Comparison of ENCODE assay signal across 17 cellular contexts in the genomic region with DNA sequence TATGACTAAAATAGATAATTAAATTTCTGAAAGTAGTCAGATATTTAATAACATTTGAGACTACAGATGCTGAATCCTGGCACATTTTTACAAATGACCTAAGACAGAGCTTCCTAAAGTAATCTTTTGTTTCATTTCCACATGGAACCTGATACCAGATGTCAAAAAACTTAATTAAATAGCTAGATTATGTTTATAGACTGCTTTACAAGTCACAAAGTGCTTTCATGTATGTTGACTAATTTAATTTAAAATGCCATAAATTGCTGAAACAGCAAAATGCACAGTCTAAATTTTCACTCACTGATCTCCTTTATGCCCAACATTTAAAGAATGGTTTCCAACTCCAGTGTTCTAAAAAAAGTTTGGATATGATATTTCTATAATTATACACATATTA.
DNase-seq lines count a peak whose midpoint lies in the region; ATAC-seq, FAIRE-seq and TF ChIP-seq lines count a peak whose summit lies in the region.
"Had no signal": no experiment of that assay in that cellular context is flagged by ENCODE, and none has a peak within 500 bp of the region (broad histone marks: within the 10 kb centered on the region; RNA-seq: fewer than 3 reads in every experiment).

No MANE protein-coding gene starts in this region.

- no peaks in the 10 kb centered on the region for H3K27me3 ChIP-seq in IMR-90 (ENCODE audit: control insufficient read depth, insufficient read depth, low read length)
- no peaks in the 10 kb centered on the region for H3K27me3 ChIP-seq in H1 (replicated peaks in 1 of 4; ENCODE audit: control insufficient read depth in 3 of 4, extremely low read depth in 1 of 4, insufficient read depth in 3 of 4, low read length in 3 of 4)

- no peak overlapping the region for H3K4me2 ChIP-seq in IMR-90 (ENCODE audit: low read depth, low read length)
- no peak overlapping the region for H3K4me2 ChIP-seq in H1 (ENCODE audit: insufficient read depth in 1 of 2, low read depth in 2 of 2, low read length in 2 of 2)
- H3K4me2 ChIP-seq in OCI-LY7 (ENCODE audit: low read length): no peak overlapping the region
- H3K4me2 ChIP-seq: BLaER1 had no signal

- CTCF ChIA-PET in IMR-90 (lab: Yijun Ruan, JAX) (no interaction called here), H1 (lab: Charles Lee; ENCODE audit: partially characterized antibody) (no interaction called here), OCI-LY7 (lab: Charles Lee; ENCODE audit: unreplicated experiment) (no interaction called here)

- DNase-seq in IMR-90: no peak
- no peak for DNase-seq in H1 (ENCODE audit: low read depth in 1 of 2, low spot score in 2 of 2)
- no peak for DNase-seq in OCI-LY7 (ENCODE audit: low spot score)
- no peak for DNase-seq in NCI-H187 treated with DMSO at 0.1 percent for 48 hours (lab: John Stamatoyannopoulos, UW)
- DNase-seq in GM20000 (ENCODE audit: low spot score): no peak
- DNase-seq: Caco-2; CD4-positive, CD25-positive, alpha-beta regulatory T cell; CD8-positive, alpha-beta T cell; DMS153; DND-41; GM23248; H9 had no signal

- no peaks in the 10 kb centered on the region for H3K4me1 ChIP-seq in IMR-90 (ENCODE audit: control insufficient read depth, insufficient read depth, low read length)
- no peaks in the 10 kb centered on the region for H3K4me1 ChIP-seq in H1 (replicated peaks in 1 of 4; ENCODE audit: control insufficient read depth in 3 of 4, insufficient read depth in 4 of 4, low read length in 3 of 4)
- no peaks in the 10 kb centered on the region for H3K4me1 ChIP-seq in OCI-LY7 (ENCODE audit: insufficient read depth, low read length, poor library complexity, severe bottlenecking)
- H3K4me1 ChIP-seq: BLaER1, Caco-2 had no signal

- H2BK120ac ChIP-seq in IMR-90 (ENCODE audit: low read depth, low read length) (no peak overlapping the region), H1 (replicated peaks; ENCODE audit: low read depth, low read length) (no peak overlapping the region)

- no peak overlapping the region for H3K14ac ChIP-seq in IMR-90 (replicated peaks; ENCODE audit: low read depth, low read length)
- no peak overlapping the region for H3K14ac ChIP-seq in H1 (ENCODE audit: insufficient read length)

- intact Hi-C loops in IMR-90 (cut with micrococcal nuclease): no loop called here
- intact Hi-C loops in OCI-LY7 (cut with micrococcal nuclease; ENCODE audit: unreplicated experiment): no loop called here

- TF ChIP-seq CTCF in IMR-90 (conservative IDR thresholded peaks at IDR 0.05; ENCODE audit: low read depth, low read length) (no peak), H1 (IDR thresholded peaks at IDR 0.05; ENCODE audit: control extremely low read depth in 1 of 3, insufficient read depth in 1 of 3, low read depth in 1 of 3, low read length in 3 of 3) (no peak), OCI-LY7 (conservative IDR thresholded peaks at IDR 0.05; ENCODE audit: low read length) (no peak), GM20000 (IDR thresholded peaks at IDR 0.05; ENCODE audit: extremely low read depth, missing control alignments) (no peak)

- TF ChIP-seq RAD21 in IMR-90 (IDR thresholded peaks at IDR 0.05; ENCODE audit: low read length) (no peak), H1 (IDR thresholded peaks at IDR 0.05 in 1 of 2, conservative IDR thresholded peaks at IDR 0.05 in 1 of 2; ENCODE audit: low read depth in 2 of 2, low read length in 2 of 2) (no peak)

- H3K9me1 ChIP-seq in IMR-90 (ENCODE audit: insufficient read depth, low read length): no peaks in the 10 kb centered on the region

- H2BK5ac ChIP-seq in IMR-90 (ENCODE audit: low read depth, low read length, poor library complexity, severe bottlenecking): no peak overlapping the region
- H2BK5ac ChIP-seq in H1 (ENCODE audit: low read depth, low read length): no peak overlapping the region

- TF ChIP-seq POLR2A in IMR-90 (IDR thresholded peaks at IDR 0.05; ENCODE audit: low read depth, low read length): no peak
- no peak for TF ChIP-seq POLR2A in H1 (IDR thresholded peaks at IDR 0.05; ENCODE audit: control extremely low read depth in 1 of 2, low read depth in 2 of 2, low read length in 2 of 2)

- no peaks in the 10 kb centered on the region for H3K9me2 ChIP-seq in OCI-LY7 (ENCODE audit: insufficient read depth, low read length)

- H2BK20ac ChIP-seq in IMR-90 (ENCODE audit: low read depth, low read length): no peak overlapping the region
- no peak overlapping the region for H2BK20ac ChIP-seq in H1 (ENCODE audit: low read length)

- no peak overlapping the region for H3K56ac ChIP-seq in IMR-90 (ENCODE audit: extremely low read depth, insufficient read depth, low read length)
- H3K56ac ChIP-seq in H1 (replicated peaks; ENCODE audit: insufficient read length, low read depth, low read length): no peak overlapping the region

- no peak for ATAC-seq in IMR-90 (ENCODE audit: low read depth)
- ATAC-seq in SK-N-SH treated with all-trans-retinoic acid at 6 μM for 48 hours: no peak
- ATAC-seq: CD8-positive, alpha-beta T cell; HCT116 had no signal

- no peak overlapping the region for H2BK12ac ChIP-seq in H1 (ENCODE audit: low read depth, low read length)

- H4K20me1 ChIP-seq in IMR-90 (ENCODE audit: insufficient read depth, low read length) (no peaks in the 10 kb centered on the region), H1 (replicated peaks in 1 of 2; ENCODE audit: control insufficient read depth in 1 of 2, insufficient read depth in 2 of 2, low read length in 2 of 2) (no peaks in the 10 kb centered on the region), OCI-LY7 (ENCODE audit: insufficient read depth, low read length) (no peaks in the 10 kb centered on the region)
- H4K20me1 ChIP-seq: BLaER1 had no signal

- H3K79me2 ChIP-seq in H1 (ENCODE audit: control insufficient read depth in 1 of 2, insufficient read depth in 2 of 2, low read length in 2 of 2): no peaks in the 10 kb centered on the region
- H3K79me2 ChIP-seq in OCI-LY7 (ENCODE audit: insufficient read depth, low read depth, low read length): no peaks in the 10 kb centered on the region

- H3K18ac ChIP-seq in IMR-90 (ENCODE audit: low read depth, low read length) (no peak overlapping the region), H1 (ENCODE audit: extremely low read depth, low read length) (no peak overlapping the region)

- H4K5ac ChIP-seq in IMR-90 (ENCODE audit: low read depth, low read length) (no peak overlapping the region), H1 (ENCODE audit: insufficient read length, low read depth, low read length) (no peak overlapping the region)

- H3K4me3 ChIP-seq in IMR-90 (ENCODE audit: insufficient read depth, low read depth, low read length) (no peak overlapping the region), H1 (ENCODE audit: extremely low read depth in 1 of 4, insufficient read depth in 2 of 4, low read depth in 3 of 4, low read length in 4 of 4) (no peak overlapping the region), OCI-LY7 (ENCODE audit: low read depth, low read length, poor library complexity, severe bottlenecking) (no peak overlapping the region)
- H3K4me3 ChIP-seq: BLaER1, GM23248 had no signal

- H3K27ac ChIP-seq in IMR-90 (ENCODE audit: insufficient read depth, low read length) (no peak overlapping the region), H1 (ENCODE audit: low read depth, low read length) (no peak overlapping the region), OCI-LY7 (ENCODE audit: low read depth, low read length, poor library complexity, severe bottlenecking) (no peak overlapping the region)
- H3K27ac ChIP-seq: BLaER1, C4-2B, GM23248 had no signal

- H4K91ac ChIP-seq in IMR-90 (ENCODE audit: insufficient read depth, low read depth, low read length) (no peak overlapping the region), H1 (replicated peaks; ENCODE audit: insufficient read length, low read length) (no peak overlapping the region)

- no peak overlapping the region for H4K8ac ChIP-seq in IMR-90 (ENCODE audit: low read depth in 2 of 2, low read length in 2 of 2)
- no peak overlapping the region for H4K8ac ChIP-seq in H1 (ENCODE audit: extremely low read depth, insufficient read depth, low read length)

- H3K4ac ChIP-seq in IMR-90 (ENCODE audit: low read depth, low read length) (no peak overlapping the region), H1 (replicated peaks; ENCODE audit: insufficient read length, low read depth, low read length) (no peak overlapping the region)

- H3K79me1 ChIP-seq in IMR-90 (ENCODE audit: low read depth in 1 of 2, low read length in 2 of 2): no peaks in the 10 kb centered on the region
- H3K79me1 ChIP-seq in H1 (ENCODE audit: low read depth, low read length): no peaks in the 10 kb centered on the region

- no peak for TF ChIP-seq EP300 in H1 (IDR thresholded peaks at IDR 0.05; ENCODE audit: borderline replicate concordance in 1 of 2, low read depth in 2 of 2, low read length in 2 of 2)

- H3K23ac ChIP-seq in IMR-90 (ENCODE audit: low read depth, low read length) (no peak overlapping the region), H1 (ENCODE audit: insufficient read length) (no peak overlapping the region)

- in situ Hi-C loops in IMR-90 (cut with MboI; ENCODE audit: low sequenced_read_pairs): no loop called here

- no peak for FAIRE-seq in H1 (lab: Jason Lieb, UNC)
- FAIRE-seq: GM12892 had no signal

- no peak overlapping the region for H2AK9ac ChIP-seq in IMR-90 (replicated peaks; ENCODE audit: low read depth, low read length, poor library complexity)

- dilution Hi-C loops in IMR-90 (cut with HindIII; ENCODE audit: low sequenced_read_pairs, unreplicated experiment): no loop called here

- H2BK15ac ChIP-seq in IMR-90 (ENCODE audit: low read depth, low read length) (no peak overlapping the region), H1 (ENCODE audit: low read length) (no peak overlapping the region)

- H3K9ac ChIP-seq in IMR-90 (ENCODE audit: low read depth, low read length) (no peak overlapping the region), H1 (replicated peaks in 1 of 4; ENCODE audit: extremely low read depth in 1 of 4, low read depth in 3 of 4, low read length in 3 of 4) (no peak overlapping the region)
- H3K9ac ChIP-seq: BLaER1, GM23248 had no signal

- H3K9me3 ChIP-seq in IMR-90 (ENCODE audit: control insufficient read depth, insufficient read depth, low read length) (no peaks in the 10 kb centered on the region), H1 (ENCODE audit: insufficient read depth in 2 of 2, low read depth in 1 of 2, low read length in 1 of 2) (no peaks in the 10 kb centered on the region), OCI-LY7 (ENCODE audit: low read length) (no peaks in the 10 kb centered on the region)
- H3K9me3 ChIP-seq: Caco-2 had no signal

- POLR2A ChIA-PET in IMR-90 (lab: Charles Lee; ENCODE audit: unreplicated experiment): no interaction called here
- POLR2A ChIA-PET in H1 (lab: Charles Lee; ENCODE audit: partially characterized antibody): no interaction called here
- POLR2A ChIA-PET in OCI-LY7 (lab: Charles Lee): no interaction called here

- H2AFZ ChIP-seq in IMR-90 (replicated peaks; ENCODE audit: low read length, poor library complexity): no peak overlapping the region
- H2AFZ ChIP-seq in H1 (ENCODE audit: low read length): no peak overlapping the region
- no peak overlapping the region for H2AFZ ChIP-seq in OCI-LY7 (ENCODE audit: low read length)
- H2AFZ ChIP-seq: GM23248 had no signal

- no peaks in the 10 kb centered on the region for H3K36me3 ChIP-seq in IMR-90 (ENCODE audit: control insufficient read depth, insufficient read depth, low read length)
- no peaks in the 10 kb centered on the region; a peak in 1 of 8 replicates for H3K36me3 ChIP-seq in H1 (ENCODE audit: control insufficient read depth in 2 of 4, insufficient read depth in 4 of 4, low read length in 3 of 4)
- H3K36me3 ChIP-seq in OCI-LY7 (ENCODE audit: insufficient read depth, low read length): no peaks in the 10 kb centered on the region
- H3K36me3 ChIP-seq: BLaER1 had no signal

- BruUV-seq in IMR-90 (replicated peaks; lab: Mats Ljungman, UMichigan) (no TSS peak), OCI-LY7 (replicated peaks; lab: Mats Ljungman, UMichigan) (no TSS peak)

- no peaks in the 10 kb centered on the region for H3K23me2 ChIP-seq in H1 (ENCODE audit: low read depth, low read length)

- H2AK5ac ChIP-seq in IMR-90 (ENCODE audit: low read depth, low read length) (no peak overlapping the region), H1 (ENCODE audit: low read depth, low read length) (no peak overlapping the region)
